In genomic region chr11:18588297-18589252, GRCh38 we compare ENCODE assay signal across 8 cellular contexts. TPM values are rescaled to one million over a fixed set of nuclear protein-coding genes. Genes with fewer than 3 reads are reported as not detected.
A peak's percentile ranks its signal among the peaks of the same experiment; 100 is the strongest.
DNase-seq lines count a peak whose midpoint lies in the region; ATAC-seq and TF ChIP-seq lines count a peak whose summit lies in the region.

Gene UEVLD (minus strand): TSS chr11:18588734. CDS start chr11:18588654, 80 bp downstream.

- H4K20me1 ChIP-seq in smooth muscle cell (ENCODE audit: low read depth): no peaks in the 10 kb centered on the region

- TF ChIP-seq CTCF in WI38 (IDR thresholded peaks at IDR 0.05; ENCODE audit: low read depth, low read length) (no peak), smooth muscle cell (IDR thresholded peaks at IDR 0.05; ENCODE audit: borderline replicate concordance, insufficient read depth, poor library complexity, severe bottlenecking) (no peak)

- no peaks in the 10 kb centered on the region for H3K36me3 ChIP-seq in smooth muscle cell (ENCODE audit: low read depth)

- H3K9me3 ChIP-seq in smooth muscle cell (replicated peaks; ENCODE audit: low read depth): no peaks in the 10 kb centered on the region

- peaks cover 2 to 10% of the 10 kb centered on the region in 2 donors for H3K4me1 Mint-ChIP-seq in immature natural killer cell

- peak; percentile 76 for ATAC-seq in HG02763 (IDR thresholded peaks at IDR 0.05; ENCODE audit: unreplicated experiment)

- peaks cover 60% of the 10 kb centered on the region for H3K79me2 ChIP-seq in smooth muscle cell (ENCODE audit: low read depth)

- peaks cover 22% of the 10 kb centered on the region for H3K4me1 ChIP-seq in smooth muscle cell (ENCODE audit: low read depth)

- peak within 1 kb of the TSS; percentile 96 for H3K4me2 ChIP-seq in smooth muscle cell

- peak; percentile 89 for DNase-seq in DMS 273 (lab: John Stamatoyannopoulos, UW; ENCODE audit: unreplicated experiment)
- DNase-seq in DMS 273 treated with DMSO at 0.1 percent for 48 hours (lab: John Stamatoyannopoulos, UW): no peak
- peak; percentile 44 for DNase-seq in NCI-H2107 (lab: John Stamatoyannopoulos, UW)
- DNase-seq in central memory CD4-positive, alpha-beta T cell: peak; percentile 46
- DNase-seq in immature natural killer cell: peak; percentile 78
- peak; percentile 68 for DNase-seq in smooth muscle cell (lab: John Stamatoyannopoulos, UW; ENCODE audit: unreplicated experiment)

- WGBS in smooth muscle cell (ENCODE audit: low lambda C conversion rate): under 1% methylated on average over 42 of the region's 50 CpGs

- peak within 1 kb of the TSS; percentile 92 for H2AFZ ChIP-seq in smooth muscle cell (ENCODE audit: low read depth)

- no peaks in the 10 kb centered on the region for H3F3A ChIP-seq in smooth muscle cell (ENCODE audit: low read depth)

- H3K4me3 ChIP-seq in WI38 (ENCODE audit: low read depth, low read length) (peak within 1 kb of the TSS; percentile 95), smooth muscle cell (peak within 1 kb of the TSS; percentile 77)

- H3K36me3 Mint-ChIP-seq in immature natural killer cell: no peaks in the 10 kb centered on the region

- H3K27me3 ChIP-seq in smooth muscle cell (ENCODE audit: low read depth): no peaks in the 10 kb centered on the region

- H3K9ac ChIP-seq in smooth muscle cell (ENCODE audit: low read depth): peak within 1 kb of the TSS; percentile 82

- peak within 1 kb of the TSS; percentile 84 for H3K27ac ChIP-seq in smooth muscle cell (ENCODE audit: low read depth)

- H3K27me3 Mint-ChIP-seq in immature natural killer cell (ENCODE audit: low read depth in 3 of 3): peaks cover 0 to 3% (median 0%) of the 10 kb centered on the region in 3 donors

- H3K9me3 Mint-ChIP-seq in immature natural killer cell: no peaks in the 10 kb centered on the region

- no peak within 1 kb of the TSS for H3K27ac Mint-ChIP-seq in immature natural killer cell

- no peak within 1 kb of the TSS for H3K4me3 Mint-ChIP-seq in immature natural killer cell

RNA-seq across cellular contexts. Expression of gene UEVLD, which starts in this region (rescaled TPM):
- polyA plus RNA-seq in immature natural killer cell (10 to 100 TPM; 18.1 to 22.4 (median 20.7) TPM), smooth muscle cell (15.1 and 16.5 TPM in 2 replicates)
- total RNA-seq in smooth muscle cell: 30.4 and 32.7 TPM in 2 replicates
